ENCODE assay signal across 8 cellular contexts in genomic region chrX:104469771-104470170, GRCh38.
"Had no signal": no experiment of that assay in that cellular context is flagged by ENCODE, and none has a peak within 500 bp of the region (broad histone marks: within the 10 kb centered on the region; RNA-seq: fewer than 3 reads in every experiment).

No MANE protein-coding gene starts in this region.

- H3K36me3 ChIP-seq: HAP-1 had no signal

- DNase-seq: GM23248, GOT3, H7, HFFc6, IMR-90 had no signal

- H2AFZ ChIP-seq: GM23248 had no signal

- H3K4me3 ChIP-seq: GM23248, HAP-1, K562 had no signal

- H3K9ac ChIP-seq: GM23248 had no signal

- H3K9me3 ChIP-seq: HAP-1 had no signal

- H3K9me3 Mint-ChIP-seq: HFFc6 had no signal

- H3K27ac ChIP-seq: GM23248, HL-60 had no signal

- H3K4me3 Mint-ChIP-seq: HFFc6 had no signal

- H3K27ac Mint-ChIP-seq: HFFc6 had no signal

- H3K4me1 ChIP-seq: HAP-1 had no signal
